Comparison of ENCODE assay signal across 1 cellular context in the genomic region with DNA sequence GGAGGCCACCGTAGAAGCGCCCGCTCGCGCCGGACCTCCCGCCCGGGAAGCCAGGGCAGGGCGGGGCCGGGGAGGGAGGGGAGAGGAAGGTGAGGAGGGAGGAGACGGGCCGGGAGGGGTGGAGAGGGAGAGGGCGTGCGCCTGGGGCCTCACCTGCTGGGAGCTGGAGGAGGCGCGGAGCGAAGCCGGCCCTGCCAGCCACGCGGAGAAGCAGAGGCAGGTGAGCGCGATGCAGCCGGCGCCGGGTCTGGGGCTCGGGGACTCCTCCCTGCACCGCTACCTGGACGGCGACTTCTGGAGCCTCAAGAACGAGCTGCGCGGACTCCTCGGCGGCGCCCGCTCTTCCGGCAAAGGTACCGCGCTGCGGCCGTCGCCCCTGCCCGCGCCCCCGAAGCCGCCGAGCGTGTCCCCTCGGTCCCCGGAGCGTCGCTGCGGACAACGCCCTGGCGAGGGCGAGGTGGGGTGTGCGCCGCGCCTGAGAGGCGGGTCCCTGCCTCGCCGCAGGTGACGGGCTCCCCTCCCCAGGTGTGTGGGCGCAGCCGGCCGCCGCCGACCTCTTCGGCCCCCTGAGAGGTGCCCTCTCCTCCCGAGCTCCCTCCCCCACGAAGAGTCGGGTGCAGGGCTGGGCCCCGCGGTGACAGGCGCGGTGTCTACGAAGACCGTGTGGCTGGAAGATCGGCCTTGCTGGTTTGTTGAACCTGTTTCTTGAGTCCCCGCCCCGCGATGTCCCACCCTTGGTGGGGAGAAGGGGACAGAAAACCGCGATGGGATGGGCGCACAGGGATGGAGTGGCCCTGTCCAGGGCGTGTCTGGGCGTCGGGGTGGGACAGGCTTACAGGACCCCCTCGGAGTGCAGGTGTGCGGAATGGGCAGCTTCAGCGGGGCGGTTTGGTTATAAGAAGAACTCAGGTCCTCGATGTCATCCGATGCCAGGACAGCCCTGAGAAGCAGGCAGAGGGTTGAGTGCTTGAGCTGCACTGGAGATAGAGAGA.
TF ChIP-seq lines count a peak whose summit lies in the region.

A gene (plus strand): TSS at position 152 of the 992 bp plus-strand sequence. CDS start 35,817 bp downstream, outside the sequence.

TF ChIP-seq in WTC11, 78 proteins besides CTCF, POLR2A, EP300 and RAD21 (continued from another document):
- TF ChIP-seq, protein P1, sequence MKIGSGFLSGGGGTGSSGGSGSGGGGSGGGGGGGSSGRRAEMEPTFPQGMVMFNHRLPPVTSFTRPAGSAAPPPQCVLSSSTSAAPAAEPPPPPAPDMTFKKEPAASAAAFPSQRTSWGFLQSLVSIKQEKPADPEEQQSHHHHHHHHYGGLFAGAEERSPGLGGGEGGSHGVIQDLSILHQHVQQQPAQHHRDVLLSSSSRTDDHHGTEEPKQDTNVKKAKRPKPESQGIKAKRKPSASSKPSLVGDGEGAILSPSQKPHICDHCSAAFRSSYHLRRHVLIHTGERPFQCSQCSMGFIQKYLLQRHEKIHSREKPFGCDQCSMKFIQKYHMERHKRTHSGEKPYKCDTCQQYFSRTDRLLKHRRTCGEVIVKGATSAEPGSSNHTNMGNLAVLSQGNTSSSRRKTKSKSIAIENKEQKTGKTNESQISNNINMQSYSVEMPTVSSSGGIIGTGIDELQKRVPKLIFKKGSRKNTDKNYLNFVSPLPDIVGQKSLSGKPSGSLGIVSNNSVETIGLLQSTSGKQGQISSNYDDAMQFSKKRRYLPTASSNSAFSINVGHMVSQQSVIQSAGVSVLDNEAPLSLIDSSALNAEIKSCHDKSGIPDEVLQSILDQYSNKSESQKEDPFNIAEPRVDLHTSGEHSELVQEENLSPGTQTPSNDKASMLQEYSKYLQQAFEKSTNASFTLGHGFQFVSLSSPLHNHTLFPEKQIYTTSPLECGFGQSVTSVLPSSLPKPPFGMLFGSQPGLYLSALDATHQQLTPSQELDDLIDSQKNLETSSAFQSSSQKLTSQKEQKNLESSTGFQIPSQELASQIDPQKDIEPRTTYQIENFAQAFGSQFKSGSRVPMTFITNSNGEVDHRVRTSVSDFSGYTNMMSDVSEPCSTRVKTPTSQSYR (CRISPR knock-in tag; IDR thresholded peaks at IDR 0.05): peak; percentile 64; the same call in 1 of the 2 replicates
- TF ChIP-seq KAT7 (CRISPR knock-in tag; IDR thresholded peaks at IDR 0.05; ENCODE audit: borderline replicate concordance): peak; percentile 91; the same call in 1 of the 2 replicates
- TF ChIP-seq, protein P2, sequence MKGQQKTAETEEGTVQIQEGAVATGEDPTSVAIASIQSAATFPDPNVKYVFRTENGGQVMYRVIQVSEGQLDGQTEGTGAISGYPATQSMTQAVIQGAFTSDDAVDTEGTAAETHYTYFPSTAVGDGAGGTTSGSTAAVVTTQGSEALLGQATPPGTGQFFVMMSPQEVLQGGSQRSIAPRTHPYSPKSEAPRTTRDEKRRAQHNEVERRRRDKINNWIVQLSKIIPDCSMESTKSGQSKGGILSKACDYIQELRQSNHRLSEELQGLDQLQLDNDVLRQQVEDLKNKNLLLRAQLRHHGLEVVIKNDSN (CRISPR knock-in tag; IDR thresholded peaks at IDR 0.05): peak; percentile 64
- TF ChIP-seq ZNF317 (CRISPR knock-in tag; IDR thresholded peaks at IDR 0.05; ENCODE audit: borderline replicate concordance, low read depth): peak; percentile 59; the same call in 1 of the 2 replicates
- peak; percentile 66; the same call in 1 of the 2 replicates for TF ChIP-seq SP1 (CRISPR knock-in tag; conservative IDR thresholded peaks at IDR 0.05)
- 0 out of 2 replicates have a peak, but pooled peaks have one; percentile 51 for TF ChIP-seq CREB1 (CRISPR knock-in tag; IDR thresholded peaks at IDR 0.05)
- TF ChIP-seq FOXK1 (CRISPR knock-in tag; IDR thresholded peaks at IDR 0.05): peak; percentile 76
- TF ChIP-seq, protein P3, sequence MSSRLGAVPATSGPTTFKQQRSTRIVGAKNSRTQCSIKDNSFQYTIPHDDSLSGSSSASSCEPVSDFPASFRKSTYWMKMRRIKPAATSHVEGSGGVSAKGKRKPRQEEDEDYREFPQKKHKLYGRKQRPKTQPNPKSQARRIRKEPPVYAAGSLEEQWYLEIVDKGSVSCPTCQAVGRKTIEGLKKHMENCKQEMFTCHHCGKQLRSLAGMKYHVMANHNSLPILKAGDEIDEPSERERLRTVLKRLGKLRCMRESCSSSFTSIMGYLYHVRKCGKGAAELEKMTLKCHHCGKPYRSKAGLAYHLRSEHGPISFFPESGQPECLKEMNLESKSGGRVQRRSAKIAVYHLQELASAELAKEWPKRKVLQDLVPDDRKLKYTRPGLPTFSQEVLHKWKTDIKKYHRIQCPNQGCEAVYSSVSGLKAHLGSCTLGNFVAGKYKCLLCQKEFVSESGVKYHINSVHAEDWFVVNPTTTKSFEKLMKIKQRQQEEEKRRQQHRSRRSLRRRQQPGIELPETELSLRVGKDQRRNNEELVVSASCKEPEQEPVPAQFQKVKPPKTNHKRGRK (CRISPR knock-in tag; IDR thresholded peaks at IDR 0.05; ENCODE audit: borderline replicate concordance): no peak
- TF ChIP-seq, protein P4, sequence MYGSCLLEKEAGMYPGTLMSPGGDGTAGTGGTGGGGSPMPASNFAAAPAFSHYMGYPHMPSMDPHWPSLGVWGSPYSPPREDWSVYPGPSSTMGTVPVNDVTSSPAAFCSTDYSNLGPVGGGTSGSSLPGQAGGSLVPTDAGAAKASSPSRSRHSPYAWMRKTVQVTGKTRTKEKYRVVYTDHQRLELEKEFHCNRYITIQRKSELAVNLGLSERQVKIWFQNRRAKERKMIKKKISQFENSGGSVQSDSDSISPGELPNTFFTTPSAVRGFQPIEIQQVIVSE (CRISPR knock-in tag; IDR thresholded peaks at IDR 0.05; ENCODE audit: borderline replicate concordance): no peak
- TF ChIP-seq ZBTB21 (CRISPR knock-in tag; IDR thresholded peaks at IDR 0.05; ENCODE audit: borderline replicate concordance): peak; percentile 14; the same call in 1 of the 2 replicates
- TF ChIP-seq TP53 (CRISPR knock-in tag; IDR thresholded peaks at IDR 0.05): 0 out of 2 replicates have a peak, but pooled peaks have one; percentile 59
- TF ChIP-seq PRRX2 (CRISPR knock-in tag; IDR thresholded peaks at IDR 0.05): no peak
- TF ChIP-seq, protein P5, sequence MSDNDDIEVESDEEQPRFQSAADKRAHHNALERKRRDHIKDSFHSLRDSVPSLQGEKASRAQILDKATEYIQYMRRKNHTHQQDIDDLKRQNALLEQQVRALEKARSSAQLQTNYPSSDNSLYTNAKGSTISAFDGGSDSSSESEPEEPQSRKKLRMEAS (CRISPR knock-in tag; IDR thresholded peaks at IDR 0.05): peak; percentile 92
- peak; percentile 56; the same call in 1 of the 2 replicates for TF ChIP-seq ETV6 (CRISPR knock-in tag; IDR thresholded peaks at IDR 0.05)
- TF ChIP-seq RELA (CRISPR knock-in tag; IDR thresholded peaks at IDR 0.05; ENCODE audit: borderline replicate concordance): no peak
- TF ChIP-seq, protein P6, sequence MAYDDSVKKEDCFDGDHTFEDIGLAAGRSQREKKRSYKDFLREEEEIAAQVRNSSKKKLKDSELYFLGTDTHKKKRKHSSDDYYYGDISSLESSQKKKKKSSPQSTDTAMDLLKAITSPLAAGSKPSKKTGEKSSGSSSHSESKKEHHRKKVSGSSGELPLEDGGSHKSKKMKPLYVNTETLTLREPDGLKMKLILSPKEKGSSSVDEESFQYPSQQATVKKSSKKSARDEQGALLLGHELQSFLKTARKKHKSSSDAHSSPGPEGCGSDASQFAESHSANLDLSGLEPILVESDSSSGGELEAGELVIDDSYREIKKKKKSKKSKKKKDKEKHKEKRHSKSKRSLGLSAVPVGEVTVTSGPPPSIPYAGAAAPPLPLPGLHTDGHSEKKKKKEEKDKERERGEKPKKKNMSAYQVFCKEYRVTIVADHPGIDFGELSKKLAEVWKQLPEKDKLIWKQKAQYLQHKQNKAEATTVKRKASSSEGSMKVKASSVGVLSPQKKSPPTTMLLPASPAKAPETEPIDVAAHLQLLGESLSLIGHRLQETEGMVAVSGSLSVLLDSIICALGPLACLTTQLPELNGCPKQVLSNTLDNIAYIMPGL (CRISPR knock-in tag; IDR thresholded peaks at IDR 0.05): peak; percentile 84; the same call in 1 of the 2 replicates
- 0 out of 2 replicates have a peak, but pooled peaks have one; percentile 14 for TF ChIP-seq ZNF423 (CRISPR knock-in tag; IDR thresholded peaks at IDR 0.05)
- peak; percentile 19; the same call in 1 of the 2 replicates for TF ChIP-seq TCF7 (CRISPR knock-in tag; IDR thresholded peaks at IDR 0.05; ENCODE audit: low read depth)
- peak; percentile 70; the same call in 1 of the 2 replicates for TF ChIP-seq TEAD1 (CRISPR knock-in tag; IDR thresholded peaks at IDR 0.05)
- peak; percentile 60; the same call in 1 of the 2 replicates for TF ChIP-seq CREM (CRISPR knock-in tag; IDR thresholded peaks at IDR 0.05)
- TF ChIP-seq, protein P7, sequence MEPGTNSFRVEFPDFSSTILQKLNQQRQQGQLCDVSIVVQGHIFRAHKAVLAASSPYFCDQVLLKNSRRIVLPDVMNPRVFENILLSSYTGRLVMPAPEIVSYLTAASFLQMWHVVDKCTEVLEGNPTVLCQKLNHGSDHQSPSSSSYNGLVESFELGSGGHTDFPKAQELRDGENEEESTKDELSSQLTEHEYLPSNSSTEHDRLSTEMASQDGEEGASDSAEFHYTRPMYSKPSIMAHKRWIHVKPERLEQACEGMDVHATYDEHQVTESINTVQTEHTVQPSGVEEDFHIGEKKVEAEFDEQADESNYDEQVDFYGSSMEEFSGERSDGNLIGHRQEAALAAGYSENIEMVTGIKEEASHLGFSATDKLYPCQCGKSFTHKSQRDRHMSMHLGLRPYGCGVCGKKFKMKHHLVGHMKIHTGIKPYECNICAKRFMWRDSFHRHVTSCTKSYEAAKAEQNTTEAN (CRISPR knock-in tag; IDR thresholded peaks at IDR 0.05): no peak; the same call in 1 of the 2 replicates
- TF ChIP-seq, protein P8, sequence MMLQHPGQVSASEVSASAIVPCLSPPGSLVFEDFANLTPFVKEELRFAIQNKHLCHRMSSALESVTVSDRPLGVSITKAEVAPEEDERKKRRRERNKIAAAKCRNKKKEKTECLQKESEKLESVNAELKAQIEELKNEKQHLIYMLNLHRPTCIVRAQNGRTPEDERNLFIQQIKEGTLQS (CRISPR knock-in tag; conservative IDR thresholded peaks at IDR 0.05): no peak
- 0 out of 2 replicates have a peak, but pooled peaks have one; percentile 19 for TF ChIP-seq SMAD3 (CRISPR knock-in tag; IDR thresholded peaks at IDR 0.05; ENCODE audit: borderline replicate concordance)
- TF ChIP-seq ZNF263 (CRISPR knock-in tag; IDR thresholded peaks at IDR 0.05; ENCODE audit: low read depth): 0 out of 2 replicates have a peak, but pooled peaks have one; percentile 52
- TF ChIP-seq ZNF219 (CRISPR knock-in tag; IDR thresholded peaks at IDR 0.05; ENCODE audit: borderline replicate concordance): peak; percentile 30; the same call in 1 of the 2 replicates
- TF ChIP-seq, protein P9, sequence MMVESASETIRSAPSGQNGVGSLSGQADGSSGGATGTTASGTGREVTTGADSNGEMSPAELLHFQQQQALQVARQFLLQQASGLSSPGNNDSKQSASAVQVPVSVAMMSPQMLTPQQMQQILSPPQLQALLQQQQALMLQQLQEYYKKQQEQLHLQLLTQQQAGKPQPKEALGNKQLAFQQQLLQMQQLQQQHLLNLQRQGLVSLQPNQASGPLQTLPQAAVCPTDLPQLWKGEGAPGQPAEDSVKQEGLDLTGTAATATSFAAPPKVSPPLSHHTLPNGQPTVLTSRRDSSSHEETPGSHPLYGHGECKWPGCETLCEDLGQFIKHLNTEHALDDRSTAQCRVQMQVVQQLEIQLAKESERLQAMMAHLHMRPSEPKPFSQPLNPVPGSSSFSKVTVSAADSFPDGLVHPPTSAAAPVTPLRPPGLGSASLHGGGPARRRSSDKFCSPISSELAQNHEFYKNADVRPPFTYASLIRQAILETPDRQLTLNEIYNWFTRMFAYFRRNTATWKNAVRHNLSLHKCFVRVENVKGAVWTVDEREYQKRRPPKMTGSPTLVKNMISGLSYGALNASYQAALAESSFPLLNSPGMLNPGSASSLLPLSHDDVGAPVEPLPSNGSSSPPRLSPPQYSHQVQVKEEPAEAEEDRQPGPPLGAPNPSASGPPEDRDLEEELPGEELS (CRISPR knock-in tag; IDR thresholded peaks at IDR 0.05): peak; percentile 72
- TF ChIP-seq, protein P10, sequence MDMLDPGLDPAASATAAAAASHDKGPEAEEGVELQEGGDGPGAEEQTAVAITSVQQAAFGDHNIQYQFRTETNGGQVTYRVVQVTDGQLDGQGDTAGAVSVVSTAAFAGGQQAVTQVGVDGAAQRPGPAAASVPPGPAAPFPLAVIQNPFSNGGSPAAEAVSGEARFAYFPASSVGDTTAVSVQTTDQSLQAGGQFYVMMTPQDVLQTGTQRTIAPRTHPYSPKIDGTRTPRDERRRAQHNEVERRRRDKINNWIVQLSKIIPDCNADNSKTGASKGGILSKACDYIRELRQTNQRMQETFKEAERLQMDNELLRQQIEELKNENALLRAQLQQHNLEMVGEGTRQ (CRISPR knock-in tag; IDR thresholded peaks at IDR 0.05): peak; percentile 19; the same call in 1 of the 2 replicates
